In the genomic region with DNA sequence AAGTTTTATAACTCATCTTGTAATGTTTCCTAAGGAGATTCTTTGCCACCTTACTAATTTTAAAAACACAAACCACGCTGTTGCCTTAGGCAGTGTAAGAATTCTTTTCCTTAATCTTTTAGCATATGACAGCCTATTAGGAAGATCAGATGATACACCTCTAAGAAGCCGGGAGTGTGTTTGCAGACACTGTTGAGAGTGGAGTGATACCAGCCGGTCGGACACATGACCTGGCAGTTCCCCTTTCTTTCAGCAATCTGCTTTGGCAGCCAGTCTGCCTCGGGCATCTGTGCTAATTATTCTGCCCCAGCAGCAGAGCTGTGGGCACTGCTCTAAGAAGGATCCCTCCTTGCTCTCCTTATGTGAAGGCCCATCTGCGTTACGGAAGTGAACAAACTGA, we compare ENCODE assay signal across 10 cellular contexts. TPM values are rescaled to one million over a fixed set of nuclear protein-coding genes. Genes with fewer than 3 reads are reported as not detected.
DNase-seq lines count a peak whose midpoint lies in the region; ATAC-seq and TF ChIP-seq lines count a peak whose summit lies in the region.
"Had no signal": no experiment of that assay in that cellular context is flagged by ENCODE, and none has a peak within 500 bp of the region (broad histone marks: within the 10 kb centered on the region; RNA-seq: fewer than 3 reads in every experiment).

No MANE protein-coding gene starts in this region.

- POLR2A ChIA-PET in activated CD4-positive, alpha-beta memory T cell treated with anti-CD3 and anti-CD28 coated beads, Interleukin-2, amount 10 ng/mL, durations not matched to agents 7 days and 5 days (lab: Charles Lee) = no interaction called here

- no peaks in the 10 kb centered on the region for H3K27me3 Mint-ChIP-seq in brain
- H3K27me3 Mint-ChIP-seq in Calu3 (ENCODE audit: unreplicated experiment) = no peaks in the 10 kb centered on the region
- no peaks in the 10 kb centered on the region for H3K27me3 Mint-ChIP-seq in activated CD4-positive, alpha-beta memory T cell treated with anti-CD3 and anti-CD28 coated beads, Interleukin-2, amount 10 ng/mL, durations not matched to agents 7 days and 5 days

- no peaks in the 10 kb centered on the region for H3K9me3 ChIP-seq in left lung

- H3K9me3 Mint-ChIP-seq in brain (no peaks in the 10 kb centered on the region), Calu3 (ENCODE audit: low read depth, unreplicated experiment) (no peaks in the 10 kb centered on the region)
- peaks cover 5% of the 10 kb centered on the region for H3K9me3 Mint-ChIP-seq in activated CD4-positive, alpha-beta memory T cell treated with anti-CD3 and anti-CD28 coated beads, Interleukin-2, amount 10 ng/mL, durations not matched to agents 7 days and 5 days

- no peak overlapping the region for H3K27ac ChIP-seq in left lung
- H3K27ac ChIP-seq: skin epidermis had no signal

- no peaks in the 10 kb centered on the region for H3K36me3 ChIP-seq in left lung

- H3K4me3 ChIP-seq in left lung = no peak overlapping the region
- H3K4me3 ChIP-seq: skin epidermis had no signal

- H3K4me1 Mint-ChIP-seq in brain = peaks cover 36% of the 10 kb centered on the region
- H3K4me1 Mint-ChIP-seq in Calu3 (ENCODE audit: low read depth, unreplicated experiment) = peaks cover 11% of the 10 kb centered on the region
- no peaks in the 10 kb centered on the region for H3K4me1 Mint-ChIP-seq in activated CD4-positive, alpha-beta memory T cell treated with anti-CD3 and anti-CD28 coated beads, Interleukin-2, amount 10 ng/mL, durations not matched to agents 7 days and 5 days
- H3K4me1 Mint-ChIP-seq: immature natural killer cell had no signal

- BruUV-seq in Calu3 (replicated peaks; lab: Mats Ljungman, UMichigan) = no TSS peak

- H3K27ac Mint-ChIP-seq in brain (peak overlapping the region in 4 of 5 experiments; percentile 11 to 83 (median 59)), Calu3 (ENCODE audit: unreplicated experiment) (no peak overlapping the region)
- H3K27ac Mint-ChIP-seq in activated CD4-positive, alpha-beta memory T cell treated with anti-CD3 and anti-CD28 coated beads, Interleukin-2, amount 10 ng/mL, durations not matched to agents 7 days and 5 days = no peak overlapping the region
- H3K27ac Mint-ChIP-seq: immature natural killer cell had no signal

- CTCF ChIA-PET in Calu3 (lab: Charles Lee) = no interaction called here
- CTCF ChIA-PET in activated CD4-positive, alpha-beta memory T cell treated with anti-CD3 and anti-CD28 coated beads, Interleukin-2, amount 10 ng/mL, durations not matched to agents 7 days and 5 days (lab: Charles Lee) = no interaction called here

- no peaks in the 10 kb centered on the region for H3K4me1 ChIP-seq in left lung

- H3K4me3 Mint-ChIP-seq in brain (peak overlapping the region in 1 of 5 experiments; percentile 44), Calu3 (ENCODE audit: low read depth, unreplicated experiment) (no peak overlapping the region)
- H3K4me3 Mint-ChIP-seq in activated CD4-positive, alpha-beta memory T cell treated with anti-CD3 and anti-CD28 coated beads, Interleukin-2, amount 10 ng/mL, durations not matched to agents 7 days and 5 days = no peak overlapping the region
- H3K4me3 Mint-ChIP-seq: immature natural killer cell had no signal

- intact Hi-C loops in left lung (cut with DNase I) (no loop called here), Calu3 (cut with micrococcal nuclease; ENCODE audit: unreplicated experiment) (no loop called here)

- TF ChIP-seq CTCF in brain (conservative IDR thresholded peaks at IDR 0.05) (no peak), left lung (IDR thresholded peaks at IDR 0.05) (no peak), Calu3 (IDR thresholded peaks at IDR 0.05; ENCODE audit: unreplicated experiment) (no peak)

- ATAC-seq in left lung = peak; percentile 37

- DNase-seq in COR-L47 (lab: John Stamatoyannopoulos, UW) (peak; percentile 13), NCI-H2171 (lab: John Stamatoyannopoulos, UW) (peak; percentile 90), left lung (peak in 1 of 2 donors; percentile 41), Calu3 (no peak)
- no peak for DNase-seq in activated effector memory CD4-positive, alpha-beta T cell treated with Interleukin-2 at 50 U/mL for 16 hours
- no peak for DNase-seq in activated CD4-positive, CD25-positive, alpha-beta regulatory T cell treated with anti-CD3 and anti-CD28 coated beads, Interleukin-2, amount 50 U/mL, for 72 hours
- DNase-seq in activated CD4-positive, alpha-beta memory T cell treated with anti-CD3 and anti-CD28 coated beads, Interleukin-2, amount 10 ng/mL, durations not matched to agents 7 days and 5 days = no peak
- DNase-seq: immature natural killer cell had no signal

- no peaks in the 10 kb centered on the region for H3K27me3 ChIP-seq in left lung

- H3K36me3 Mint-ChIP-seq in brain (no peaks in the 10 kb centered on the region), Calu3 (ENCODE audit: insufficient read depth, unreplicated experiment) (no peaks in the 10 kb centered on the region)
- H3K36me3 Mint-ChIP-seq in activated CD4-positive, alpha-beta memory T cell treated with anti-CD3 and anti-CD28 coated beads, Interleukin-2, amount 10 ng/mL, durations not matched to agents 7 days and 5 days (ENCODE audit: low read depth) = no peaks in the 10 kb centered on the region
- H3K36me3 Mint-ChIP-seq: immature natural killer cell had no signal

RNA-seq across cellular contexts. Expression of a gene that starts 50.9 kb away (rescaled TPM):
- polyA plus RNA-seq in brain (ENCODE audit: insufficient read depth, low read depth, low replicate concordance) = 7.5 TPM
- 1 to 10 TPM; 6.2 to 8.1 TPM for total RNA-seq in left lung
- total RNA-seq in Calu3 (2022) = 9.9 and 12.9 TPM in 2 replicates
- not detected for total RNA-seq in activated CD4-positive, alpha-beta memory T cell treated with anti-CD3 and anti-CD28 coated beads, Interleukin-2, amount 10 ng/mL, durations not matched to agents 7 days and 5 days
- polyA plus RNA-seq: immature natural killer cell had no signal

Comparison
In these comparisons a context has a peak if more than half of its experiments do, and no peak if none do; other contexts are left out.
1. DNase-seq: peak in COR-L47 (single experiment) and NCI-H2171 (single experiment); none in activated effector memory CD4-positive, alpha-beta T cell treated with Interleukin-2 at 50 U/mL for 16 hours (single experiment), activated CD4-positive, CD25-positive, alpha-beta regulatory T cell treated with anti-CD3 and anti-CD28 coated beads, Interleukin-2, amount 50 U/mL, for 72 hours (single experiment), Calu3 (single experiment) and activated CD4-positive, alpha-beta memory T cell treated with anti-CD3 and anti-CD28 coated beads, Interleukin-2, amount 10 ng/mL, durations not matched to agents 7 days and 5 days (single experiment).
2. H3K27ac Mint-ChIP-seq: peak in brain (4 of 5); none in Calu3 (single experiment) and activated CD4-positive, alpha-beta memory T cell treated with anti-CD3 and anti-CD28 coated beads, Interleukin-2, amount 10 ng/mL, durations not matched to agents 7 days and 5 days (single experiment).
3. RNA of a gene that starts 50.9 kb away (total RNA-seq): 9.9 to 12.9 TPM in Calu3 and 6.2 to 8.1 TPM in left lung; not detected in activated CD4-positive, alpha-beta memory T cell treated with anti-CD3 and anti-CD28 coated beads, Interleukin-2, amount 10 ng/mL, durations not matched to agents 7 days and 5 days; every median in the first group is over 4 times any median in the second.